In genomic region chr11:5933116-5933515, GRCh38 we compare ENCODE assay signal across 32 cellular contexts. TPM values are rescaled to one million over a fixed set of nuclear protein-coding genes. Genes with fewer than 3 reads are reported as not detected.
"Had no signal": no experiment of that assay in that cellular context is flagged by ENCODE, and none has a peak within 500 bp of the region (broad histone marks: within the 10 kb centered on the region; RNA-seq: fewer than 3 reads in every experiment).

No MANE protein-coding gene starts in this region.

- H3K27me3 ChIP-seq: stomach, suprapubic skin, testis, thyroid gland, tibial artery, tibial nerve, transverse colon, upper lobe of left lung, upper lobe of right lung, uterus, vagina had no signal

- DNase-seq: stimulated activated CD4-positive, alpha-beta T cell treated with anti-CD3 and anti-CD28 coated beads, Interleukin-2, amount 100 ng/mL, for 48 hours; stimulated activated CD4-positive, alpha-beta T cell treated with anti-CD3 and anti-CD28 coated beads, Interleukin-4, amount 100 ng/mL, for 1 hour; stimulated activated CD4-positive, alpha-beta T cell treated with anti-CD3 and anti-CD28 coated beads, Interleukin-4, amount 100 ng/mL, for 24 hours; stimulated activated CD4-positive, alpha-beta T cell treated with anti-CD3 and anti-CD28 coated beads, Interleukin-4, amount 100 ng/mL, for 4 hours; stimulated activated CD8-positive, alpha-beta memory T cell treated with anti-CD3 and anti-CD28 coated beads, Interleukin-4, amount 100 ng/mL, for 48 hours; stimulated activated naive B cell treated with anti-CD40 and anti-IgM and Interleukin-4, amounts not matched to agents 10 μg/mL and 1 μg/mL and 100 μg/mL, for 72 hours; stimulated activated naive CD4-positive, alpha-beta T cell; stimulated activated naive CD4-positive, alpha-beta T cell treated with Interleukin-2 at 50 U/mL for 16 hours; stimulated activated naive CD8-positive, alpha-beta T cell treated with anti-CD3 and anti-CD28 coated beads, Interleukin-15, amount 100 ng/mL, for 72 hours; stimulated activated naive CD8-positive, alpha-beta T cell treated with anti-CD3 and anti-CD28 coated beads, Interleukin-15, Interleukin-2, amounts not matched to agents 100 U/mL and 50 U/mL, for 24 hours; stomach; substantia nigra; testis; thyroid gland; tibial artery; transverse colon; trophoblast cell; upper lobe of right lung; uterus had no signal

- H3K27ac ChIP-seq: stomach, suprapubic skin, testis, thoracic aorta, thyroid gland, tibial artery, tibial nerve, transverse colon, upper lobe of left lung, upper lobe of right lung, uterus, vagina had no signal

- H3K27ac Mint-ChIP-seq: stimulated activated effector memory CD8-positive, alpha-beta T cell treated with anti-CD3 and anti-CD28 coated beads, Interleukin-12 subunit alpha, Interleukin-12 subunit beta, amount 100 ng/mL, for 72 hours; stimulated activated memory B cell treated with anti-CD40 and anti-IgM and Interleukin-4, amounts not matched to agents 10 μg/mL and 1 μg/mL and 100 μg/mL, for 72 hours; stimulated activated naive B cell treated with anti-CD40 and anti-IgM and Interleukin-4, amounts not matched to agents 10 μg/mL and 1 μg/mL and 100 μg/mL, for 72 hours; stimulated activated naive CD8-positive, alpha-beta T cell treated with anti-CD3 and anti-CD28 coated beads, Interleukin-15, amount 100 ng/mL, for 72 hours; stimulated activated naive CD8-positive, alpha-beta T cell treated with anti-CD3 and anti-CD28 coated beads, Interleukin-15, Interleukin-2, amounts not matched to agents 100 ng/mL and 50 ng/mL, for 24 hours; type B pancreatic cell had no signal

- ATAC-seq: stimulated activated effector memory CD8-positive, alpha-beta T cell treated with anti-CD3 and anti-CD28 coated beads, Interleukin-12 subunit alpha, Interleukin-12 subunit beta, amount 100 ng/mL, for 72 hours; stimulated activated memory B cell treated with anti-CD40 and anti-IgM and Interleukin-4, amounts not matched to agents 10 μg/mL and 1 μg/mL and 100 μg/mL, for 72 hours; stimulated activated naive B cell treated with anti-CD40 and anti-IgM and Interleukin-4, amounts not matched to agents 10 μg/mL and 1 μg/mL and 100 μg/mL, for 72 hours; stimulated activated naive CD8-positive, alpha-beta T cell treated with anti-CD3 and anti-CD28 coated beads, Interleukin-15, amount 100 ng/mL, for 72 hours; stimulated activated naive CD8-positive, alpha-beta T cell treated with anti-CD3 and anti-CD28 coated beads, Interleukin-15, Interleukin-2, amounts not matched to agents 100 U/mL and 50 U/mL, for 24 hours; upper lobe of right lung had no signal

- H3K36me3 Mint-ChIP-seq: stimulated activated effector memory CD8-positive, alpha-beta T cell treated with anti-CD3 and anti-CD28 coated beads, Interleukin-12 subunit alpha, Interleukin-12 subunit beta, amount 100 ng/mL, for 72 hours; stimulated activated memory B cell treated with anti-CD40 and anti-IgM and Interleukin-4, amounts not matched to agents 10 μg/mL and 1 μg/mL and 100 μg/mL, for 72 hours; stimulated activated naive B cell treated with anti-CD40 and anti-IgM and Interleukin-4, amounts not matched to agents 10 μg/mL and 1 μg/mL and 100 μg/mL, for 72 hours; type B pancreatic cell had no signal

- H3K36me3 ChIP-seq: stomach, suprapubic skin, thoracic aorta, thyroid gland, tibial artery, tibial nerve, transverse colon, upper lobe of left lung, upper lobe of right lung, uterus, vagina had no signal

- H3K9me3 ChIP-seq: testis, thoracic aorta, thyroid gland, transverse colon, upper lobe of right lung, uterus, vagina had no signal

- H3K27me3 Mint-ChIP-seq: stimulated activated naive B cell treated with anti-CD40 and anti-IgM and Interleukin-4, amounts not matched to agents 10 μg/mL and 1 μg/mL and 100 μg/mL, for 72 hours; stimulated activated naive CD8-positive, alpha-beta T cell treated with anti-CD3 and anti-CD28 coated beads, Interleukin-15, Interleukin-2, amounts not matched to agents 100 ng/mL and 50 ng/mL, for 24 hours; type B pancreatic cell had no signal

- H3K4me1 ChIP-seq: stomach, suprapubic skin, testis, thyroid gland, tibial artery, tibial nerve, transverse colon, upper lobe of left lung, upper lobe of right lung, uterus, vagina had no signal

- H3K4me1 Mint-ChIP-seq: stimulated activated effector memory CD8-positive, alpha-beta T cell treated with anti-CD3 and anti-CD28 coated beads, Interleukin-12 subunit alpha, Interleukin-12 subunit beta, amount 100 ng/mL, for 72 hours; stimulated activated memory B cell treated with anti-CD40 and anti-IgM and Interleukin-4, amounts not matched to agents 10 μg/mL and 1 μg/mL and 100 μg/mL, for 72 hours; stimulated activated naive B cell treated with anti-CD40 and anti-IgM and Interleukin-4, amounts not matched to agents 10 μg/mL and 1 μg/mL and 100 μg/mL, for 72 hours; stimulated activated naive CD8-positive, alpha-beta T cell treated with anti-CD3 and anti-CD28 coated beads, Interleukin-15, amount 100 ng/mL, for 72 hours had no signal

- H3K4me3 ChIP-seq: stomach, suprapubic skin, testis, thoracic aorta, thyroid gland, tibial artery, tibial nerve, transverse colon, upper lobe of left lung, upper lobe of right lung, uterus, vagina had no signal

- H3K4me3 Mint-ChIP-seq: stimulated activated effector memory CD8-positive, alpha-beta T cell treated with anti-CD3 and anti-CD28 coated beads, Interleukin-12 subunit alpha, Interleukin-12 subunit beta, amount 100 ng/mL, for 72 hours; stimulated activated memory B cell treated with anti-CD40 and anti-IgM and Interleukin-4, amounts not matched to agents 10 μg/mL and 1 μg/mL and 100 μg/mL, for 72 hours; stimulated activated naive B cell treated with anti-CD40 and anti-IgM and Interleukin-4, amounts not matched to agents 10 μg/mL and 1 μg/mL and 100 μg/mL, for 72 hours; stimulated activated naive CD8-positive, alpha-beta T cell treated with anti-CD3 and anti-CD28 coated beads, Interleukin-15, amount 100 ng/mL, for 72 hours; stimulated activated naive CD8-positive, alpha-beta T cell treated with anti-CD3 and anti-CD28 coated beads, Interleukin-15, Interleukin-2, amounts not matched to agents 100 ng/mL and 50 ng/mL, for 24 hours; type B pancreatic cell had no signal

RNA-seq across cellular contexts. Expression of gene OR56A3, which starts 8.9 kb away (rescaled TPM):
- total RNA-seq: stomach, subcutaneous adipose tissue, suprapubic skin, temporal lobe, thoracic aorta, thyroid gland, tibial nerve, transverse colon, upper lobe of left lung, upper lobe of right lung, ureter, urinary bladder, uterus, vagina had no signal

RNA-seq across cellular contexts. Expression of gene OR56A5, which starts 35.2 kb away (rescaled TPM):
- total RNA-seq: stomach, subcutaneous adipose tissue, suprapubic skin, temporal lobe, testis, thoracic aorta, thyroid gland, tibial nerve, transverse colon, upper lobe of left lung, upper lobe of right lung, ureter, urinary bladder, uterus, vagina had no signal

RNA-seq across cellular contexts. Expression of gene OR52E5, which starts 40.1 kb away (rescaled TPM):
- total RNA-seq: stomach, subcutaneous adipose tissue, suprapubic skin, temporal lobe, testis, thoracic aorta, thyroid gland, tibial nerve, transverse colon, upper lobe of left lung, upper lobe of right lung, ureter, urinary bladder, uterus, vagina had no signal

RNA-seq across cellular contexts. Expression of gene OR52E4, which starts 52.7 kb away (rescaled TPM):
- total RNA-seq: stomach, subcutaneous adipose tissue, suprapubic skin, temporal lobe, testis, thoracic aorta, thyroid gland, tibial nerve, transverse colon, upper lobe of left lung, upper lobe of right lung, ureter, urinary bladder, uterus, vagina had no signal

RNA-seq across cellular contexts. Expression of gene OR52L1, which starts 53.7 kb away (rescaled TPM):
- total RNA-seq: stomach, subcutaneous adipose tissue, suprapubic skin, thoracic aorta, thyroid gland, tibial nerve, transverse colon, upper lobe of left lung, upper lobe of right lung, ureter, urinary bladder, uterus, vagina had no signal
